Comparison of ENCODE assay signal across 11 cellular contexts in genomic region chr10:126227762-126228134, GRCh38.
DNase-seq lines count a peak whose midpoint lies in the region; ATAC-seq lines count a peak whose summit lies in the region.
"Had no signal": no experiment of that assay in that cellular context is flagged by ENCODE, and none has a peak within 500 bp of the region (broad histone marks: within the 10 kb centered on the region; RNA-seq: fewer than 3 reads in every experiment).

No MANE protein-coding gene starts in this region.

- intact Hi-C loops in left colon (cut with DNase I, micrococcal nuclease), result no loop called here

- DNase-seq in GM03348 (ENCODE audit: low spot score) (peak; percentile 93), RKO (ENCODE audit: low spot score) (peak; percentile 46), fibroblast of gingiva (ENCODE audit: low read depth) (peak; percentile 76), renal cortical epithelial cell (ENCODE audit: low read depth) (peak; percentile 75), left colon (no peak)
- no peak for DNase-seq in effector CD8-positive, alpha-beta T cell (lab: John Stamatoyannopoulos, UW)
- DNase-seq: activated CD4-positive, alpha-beta memory T cell treated with anti-CD3 and anti-CD28 coated beads, Interleukin-2, amount 10 ng/mL, durations not matched to agents 7 days and 5 days; Caco-2; NCI-H1092 had no signal

- ATAC-seq in GM19467 (IDR thresholded peaks at IDR 0.05; ENCODE audit: unreplicated experiment) (no peak), left colon (no peak)
- ATAC-seq: left lobe of liver had no signal

Comparison
In these comparisons a context has a peak if more than half of its experiments do, and no peak if none do; other contexts are left out.
1. DNase-seq: peak in GM03348 (single experiment), RKO (single experiment), fibroblast of gingiva (single experiment) and renal cortical epithelial cell (single experiment); none in effector CD8-positive, alpha-beta T cell (single experiment) and left colon (0 of 2).